9 cellular contexts compared by ENCODE assay signal in the genomic region with DNA sequence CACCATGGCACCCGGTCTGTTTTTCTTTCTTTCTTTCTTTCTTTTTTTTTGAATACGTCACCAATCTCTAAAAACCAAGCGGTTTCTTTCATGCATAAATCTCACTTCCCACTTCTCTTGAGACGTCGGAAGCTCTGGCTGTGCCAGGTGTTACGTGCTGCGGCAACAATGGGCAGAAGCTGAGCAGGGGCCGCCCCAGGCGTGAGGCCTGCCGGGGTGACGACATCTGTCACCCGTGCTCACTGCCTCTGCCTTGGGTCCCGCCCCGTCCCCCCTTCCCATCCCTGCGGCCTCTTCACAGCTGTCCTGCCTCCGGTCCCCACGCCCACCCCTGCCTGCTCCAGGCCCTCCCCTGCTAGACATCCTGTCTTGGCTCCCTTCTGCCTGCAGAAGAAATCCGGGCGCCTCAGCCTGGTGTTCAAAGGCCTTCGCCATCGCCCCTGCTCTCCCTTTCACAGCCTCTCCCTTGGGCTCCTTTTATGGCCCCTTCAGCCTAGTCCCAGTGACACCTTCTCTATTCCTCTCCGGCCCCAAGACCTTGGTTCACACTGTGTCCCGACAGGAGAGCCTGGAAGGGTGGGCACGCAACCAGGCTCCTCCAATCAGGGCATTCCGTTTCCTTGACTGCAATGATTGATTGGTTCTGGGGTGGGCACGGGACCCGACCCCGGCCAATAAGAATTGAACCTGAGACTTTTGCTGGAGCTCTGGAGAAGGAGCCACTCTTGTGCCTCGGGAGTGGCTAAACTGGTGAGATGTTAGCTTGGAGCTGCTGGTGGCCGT. TPM values are rescaled to one million over a fixed set of nuclear protein-coding genes. Genes with fewer than 3 reads are reported as not detected.
DNase-seq lines count a peak whose midpoint lies in the region; ATAC-seq and TF ChIP-seq lines count a peak whose summit lies in the region.
"Had no signal": no experiment of that assay in that cellular context is flagged by ENCODE, and none has a peak within 500 bp of the region (broad histone marks: within the 10 kb centered on the region; RNA-seq: fewer than 3 reads in every experiment).

No MANE protein-coding gene starts in this region.

- ATAC-seq in HG03139 (IDR thresholded peaks at IDR 0.05; ENCODE audit: unreplicated experiment): peak; percentile 48

- no peaks in the 10 kb centered on the region for H3K9me3 ChIP-seq in colonic mucosa

- peak; percentile 10 for DNase-seq in NCI-H2227 (lab: John Stamatoyannopoulos, UW; ENCODE audit: unreplicated experiment)
- no peak for DNase-seq in NCI-H2227 treated with DMSO at 0.1 percent for 48 hours (lab: John Stamatoyannopoulos, UW)
- DNase-seq in T-helper 1 cell: peak; percentile 39 to 84 (median 71)
- DNase-seq in colonic mucosa: peak; percentile 44
- DNase-seq in stimulated activated CD8-positive, alpha-beta memory T cell treated with anti-CD3 and anti-CD28 coated beads, Interleukin-12 subunit alpha, Interleukin-12 subunit beta, amount 100 ng/mL, for 4 hours (ENCODE audit: low read depth): peak; percentile 33
- no peak for DNase-seq in iPS-NIHi7 (ENCODE audit: extremely low spot score)
- DNase-seq in retina: no peak

- peak overlapping the region; percentile 33 for H3K27ac ChIP-seq in colonic mucosa

- H3K4me1 ChIP-seq in colonic mucosa: peaks cover 7% of the 10 kb centered on the region

- H3K27me3 ChIP-seq in colonic mucosa: no peaks in the 10 kb centered on the region

- no peak for TF ChIP-seq CTCF in colonic mucosa (IDR thresholded peaks at IDR 0.05)

- intact Hi-C loops in colonic mucosa (cut with DNase I): loop anchor here (10.0 kb wide), 1 partner anchor 163 kb away; no protein-coding TSS in a partner anchor

- H3K9ac ChIP-seq in colonic mucosa (ENCODE audit: low read depth in 2 of 2, low read length in 2 of 2): no peak overlapping the region

- no peak overlapping the region for H3K4me3 ChIP-seq in colonic mucosa

- H3K36me3 ChIP-seq in colonic mucosa: no peaks in the 10 kb centered on the region

RNA-seq across cellular contexts. Expression of gene P2RX1, which starts 4.8 kb away (rescaled TPM):
- total RNA-seq in colonic mucosa: 1 to 10 TPM; 2.7 to 4.8 TPM
- total RNA-seq: activated CD8-positive, alpha-beta memory T cell treated with anti-CD3 and anti-CD28 coated beads for 36 hours had no signal

RNA-seq across cellular contexts. Expression of gene CAMKK1, which starts 18.6 kb away (rescaled TPM):
- total RNA-seq in colonic mucosa: 1 to 10 TPM; 3.6 to 7.2 TPM

RNA-seq across cellular contexts. Expression of gene ATP2A3, which starts 52.8 kb away (rescaled TPM):
- 100 to 1,000 TPM; 197 to 308 TPM for total RNA-seq in colonic mucosa

Comparison
In these comparisons a context has a peak if more than half of its experiments do, and no peak if none do; other contexts are left out.
1. DNase-seq: peak in NCI-H2227 (single experiment), T-helper 1 cell (5 of 5), colonic mucosa (single experiment) and stimulated activated CD8-positive, alpha-beta memory T cell treated with anti-CD3 and anti-CD28 coated beads, Interleukin-12 subunit alpha, Interleukin-12 subunit beta, amount 100 ng/mL, for 4 hours (single experiment); none in NCI-H2227 treated with DMSO at 0.1 percent for 48 hours (single experiment), iPS-NIHi7 (single experiment) and retina (single experiment).